Comparison of ENCODE assay signal across 8 cellular contexts in genomic region chr11:65919151-65920034, GRCh38. TPM values are rescaled to one million over a fixed set of nuclear protein-coding genes. Genes with fewer than 3 reads are reported as not detected.
A peak's percentile ranks its signal among the peaks of the same experiment; 100 is the strongest.
DNase-seq lines count a peak whose midpoint lies in the region; ATAC-seq and TF ChIP-seq lines count a peak whose summit lies in the region.

A gene with protein sequence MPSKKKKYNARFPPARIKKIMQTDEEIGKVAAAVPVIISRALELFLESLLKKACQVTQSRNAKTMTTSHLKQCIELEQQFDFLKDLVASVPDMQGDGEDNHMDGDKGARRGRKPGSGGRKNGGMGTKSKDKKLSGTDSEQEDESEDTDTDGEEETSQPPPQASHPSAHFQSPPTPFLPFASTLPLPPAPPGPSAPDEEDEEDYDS (plus strand): TSS chr11:65919426. CDS start chr11:65919502, 76 bp downstream.

- peak; percentile 100 for DNase-seq in GM13976 (ENCODE audit: low spot score)
- peak; percentile 91 for DNase-seq in NCI-H1694 treated with DMSO at 0.1 percent for 48 hours (lab: John Stamatoyannopoulos, UW)
- DNase-seq in amniotic stem cell (lab: John Stamatoyannopoulos, UW): peak; percentile 98
- DNase-seq in left cardiac atrium: peak; percentile 99
- peak; percentile 100 for DNase-seq in posterior vena cava (ENCODE audit: low spot score)
- peak; percentile 100 for DNase-seq in upper lobe of left lung

- TF ChIP-seq POLR2A in upper lobe of left lung (IDR thresholded peaks at IDR 0.05): peak in 3 of 4 donors; percentile 25 to 78 (median 69)

- peaks cover 22% of the 10 kb centered on the region for H3K4me1 Mint-ChIP-seq in T-helper 1 cell treated with Interleukin-12 subunit alpha and Interleukin-12 subunit beta and Interleukin-4 antibody, amounts not matched to agents 30 μg/mL and 1 μg/mL, for 36 hours (ENCODE audit: low read depth)

- no peaks in the 10 kb centered on the region for H3K9me3 ChIP-seq in upper lobe of left lung

- peak within 1 kb of the TSS; percentile 86 for H3K27ac Mint-ChIP-seq in T-helper 1 cell treated with Interleukin-12 subunit alpha and Interleukin-12 subunit beta and Interleukin-4 antibody, amounts not matched to agents 30 μg/mL and 1 μg/mL, for 36 hours

- H3K9me3 Mint-ChIP-seq in T-helper 1 cell treated with Interleukin-12 subunit alpha and Interleukin-12 subunit beta and Interleukin-4 antibody, amounts not matched to agents 30 μg/mL and 1 μg/mL, for 36 hours: no peaks in the 10 kb centered on the region

- WGBS in upper lobe of left lung, 2 donors: 0% methylated on average over 9 to 56 of the region's 102 CpGs

- peak in 1 of 4 donors; percentile 35 for TF ChIP-seq EP300 in upper lobe of left lung (IDR thresholded peaks at IDR 0.05)

- no peaks in the 10 kb centered on the region for H3K27me3 ChIP-seq in upper lobe of left lung

- ATAC-seq in HG02885 (IDR thresholded peaks at IDR 0.05; ENCODE audit: poor library complexity, unreplicated experiment): peak; percentile 86
- ATAC-seq in left cardiac atrium: peak; percentile 93 to 95
- peak; percentile 96 to 97 for ATAC-seq in upper lobe of left lung (ENCODE audit: low FRiP score in 2 of 2)

- peaks cover 29% of the 10 kb centered on the region for H3K36me3 Mint-ChIP-seq in T-helper 1 cell treated with Interleukin-12 subunit alpha and Interleukin-12 subunit beta and Interleukin-4 antibody, amounts not matched to agents 30 μg/mL and 1 μg/mL, for 36 hours (ENCODE audit: low read depth)

- H3K4me3 ChIP-seq in upper lobe of left lung: peak within 1 kb of the TSS; percentile 75 to 99 (median 89)

- intact Hi-C loops in left cardiac atrium (cut with DNase I) (loop anchor here in 1 of 2 donors (5.0 kb wide), 1 partner anchor 43 kb away; the partner anchor contains the start of gene SART1), posterior vena cava (cut with DNase I) (loop anchor here in 1 of 2 donors (5.0 kb wide), 2 partner anchors 43 to 58 kb away; partner anchors contain the start of gene SART1)

- TF ChIP-seq CTCF in GM13976 (IDR thresholded peaks at IDR 0.05; ENCODE audit: borderline replicate concordance, control extremely low read depth, extremely low read depth, insufficient read depth, missing control alignments) (no peak), upper lobe of left lung (IDR thresholded peaks at IDR 0.05) (peak in 2 of 6 experiments; percentile 5 to 24)

- H3K4me1 ChIP-seq in upper lobe of left lung: peaks cover 46 to 52% (median 48%) of the 10 kb centered on the region in 4 donors

- H3K4me3 Mint-ChIP-seq in T-helper 1 cell treated with Interleukin-12 subunit alpha and Interleukin-12 subunit beta and Interleukin-4 antibody, amounts not matched to agents 30 μg/mL and 1 μg/mL, for 36 hours: peak within 1 kb of the TSS; percentile 92

- peaks cover 0 to 25% (median 11%) of the 10 kb centered on the region in 4 donors for H3K36me3 ChIP-seq in upper lobe of left lung

- in situ Hi-C loops in GM13976 (cut with MboI; ENCODE audit: low sequenced_read_pairs, unreplicated experiment): no loop called here

- peak within 1 kb of the TSS; percentile 94 to 99 (median 97) for H3K27ac ChIP-seq in upper lobe of left lung

- no peaks in the 10 kb centered on the region for H3K27me3 Mint-ChIP-seq in T-helper 1 cell treated with Interleukin-12 subunit alpha and Interleukin-12 subunit beta and Interleukin-4 antibody, amounts not matched to agents 30 μg/mL and 1 μg/mL, for 36 hours (ENCODE audit: low read depth)

RNA-seq across cellular contexts. Expression of the gene that starts here (rescaled TPM):
- total RNA-seq in left cardiac atrium: 10 to 100 TPM; 80.6 to 86.8 TPM
- 10 to 100 TPM; 76.0 to 92.2 TPM for total RNA-seq in posterior vena cava
- total RNA-seq in upper lobe of left lung: 100 to 1,000 TPM in 1 of 6 donors, 10 to 100 TPM in 5; 60.3 to 111 (median 80.0) TPM

Comparison
In these comparisons a context has a peak if more than half of its experiments do, and no peak if none do; other contexts are left out.
1. Peak in every context shown above with its lines: DNase-seq, ATAC-seq, H3K4me3 ChIP-seq and H3K27ac ChIP-seq.